In genomic region chr2:192159215-192159614, GRCh38 we compare ENCODE assay signal across 21 cellular contexts. TPM values are rescaled to one million over a fixed set of nuclear protein-coding genes. Genes with fewer than 3 reads are reported as not detected.
A peak's percentile ranks its signal among the peaks of the same experiment; 100 is the strongest.
DNase-seq lines count a peak whose midpoint lies in the region; ATAC-seq, FAIRE-seq and TF ChIP-seq lines count a peak whose summit lies in the region.
"Had no signal": no experiment of that assay in that cellular context is flagged by ENCODE, and none has a peak within 500 bp of the region (broad histone marks: within the 10 kb centered on the region; RNA-seq: fewer than 3 reads in every experiment).

No MANE protein-coding gene starts in this region.

- H3K9me3 Mint-ChIP-seq in activated T-cell treated with anti-CD3 and anti-CD28 coated beads, Interleukin-2, amount 50 U/mL, for 4 hours: no peaks in the 10 kb centered on the region
- H3K9me3 Mint-ChIP-seq: CD4-positive, CD25-positive, alpha-beta regulatory T cell had no signal

- H3K4me1 ChIP-seq in SK-N-SH (ENCODE audit: control insufficient read depth in 1 of 2, insufficient read depth in 2 of 2, low read depth in 1 of 2, low read length in 1 of 2): no peaks in the 10 kb centered on the region

- no peaks in the 10 kb centered on the region for H3K9me2 ChIP-seq in SK-N-SH

- H3K9ac ChIP-seq in SK-N-SH: no peak overlapping the region

- no peak for FAIRE-seq in bronchial epithelial cell (lab: Jason Lieb, UNC)
- FAIRE-seq: G401.6, GM12892, GM19239, HTR-8/SVneo had no signal

- no peak overlapping the region for H2AFZ ChIP-seq in SK-N-SH (ENCODE audit: low read depth)

- TF ChIP-seq EP300 in SK-N-SH (IDR thresholded peaks at IDR 0.05; ENCODE audit: borderline replicate concordance in 1 of 2, low read depth in 1 of 2, low read length in 1 of 2): no peak

- no peaks in the 10 kb centered on the region for H4K20me1 ChIP-seq in SK-N-SH (ENCODE audit: insufficient read depth)

- no peak overlapping the region for H3K4me3 Mint-ChIP-seq in activated T-cell treated with anti-CD3 and anti-CD28 coated beads, Interleukin-2, amount 50 U/mL, for 4 hours
- H3K4me3 Mint-ChIP-seq: CD4-positive, CD25-positive, alpha-beta regulatory T cell had no signal

- peaks cover 10% of the 10 kb centered on the region for H3K4me1 Mint-ChIP-seq in activated T-cell treated with anti-CD3 and anti-CD28 coated beads, Interleukin-2, amount 50 U/mL, for 4 hours (ENCODE audit: low read depth)

- H3K36me3 ChIP-seq in bronchial epithelial cell (ENCODE audit: control insufficient read depth, insufficient read depth, low read length) (no peaks in the 10 kb centered on the region), SK-N-SH (replicated peaks in 1 of 2; ENCODE audit: control insufficient read depth in 1 of 2, insufficient read depth in 2 of 2, low read length in 1 of 2) (no peaks in the 10 kb centered on the region)

- POLR2A ChIA-PET in SK-N-SH (lab: Yijun Ruan, JAX): no interaction called here

- WGBS in SK-N-SH (ENCODE audit: low lambda C conversion rate): 77% methylated on average over 2 of the region's 2 CpGs

- H3K9me3 ChIP-seq in SK-N-SH: no peaks in the 10 kb centered on the region

- H3K79me2 ChIP-seq in SK-N-SH (ENCODE audit: insufficient read depth): no peaks in the 10 kb centered on the region

- ATAC-seq in activated T-cell treated with anti-CD3 and anti-CD28 coated beads, Interleukin-2, amount 50 U/mL, for 4 hours: peak; percentile 30 to 52
- ATAC-seq in HG02623 (IDR thresholded peaks at IDR 0.05; ENCODE audit: unreplicated experiment) (no peak), GM18873 (IDR thresholded peaks at IDR 0.05; ENCODE audit: low FRiP score, unreplicated experiment) (no peak)
- ATAC-seq: HCT116, Panc1 had no signal

- H3K27me3 Mint-ChIP-seq in activated T-cell treated with anti-CD3 and anti-CD28 coated beads, Interleukin-2, amount 50 U/mL, for 4 hours (ENCODE audit: low read depth): peaks cover 5% of the 10 kb centered on the region

- CTCF ChIA-PET in SK-N-SH (lab: Yijun Ruan, JAX): interaction anchor here (1.9 to 5.0 kb wide), 2 partner anchors 347 to 604 kb away, joined by 4 to 306 read pairs; no protein-coding TSS in a partner anchor

- H3K4me3 ChIP-seq in bronchial epithelial cell (ENCODE audit: low read depth, low read length): no peak overlapping the region
- no peak overlapping the region for H3K4me3 ChIP-seq in SK-N-SH (ENCODE audit: low read depth in 2 of 2, low read length in 1 of 2)

- H3K36me3 Mint-ChIP-seq in activated T-cell treated with anti-CD3 and anti-CD28 coated beads, Interleukin-2, amount 50 U/mL, for 4 hours (ENCODE audit: insufficient read depth): no peaks in the 10 kb centered on the region
- H3K36me3 Mint-ChIP-seq: CD4-positive, CD25-positive, alpha-beta regulatory T cell had no signal

- no peak for TF ChIP-seq CTCF in bronchial epithelial cell (IDR thresholded peaks at IDR 0.05; ENCODE audit: insufficient read depth, low read length, severe bottlenecking)
- no peak for TF ChIP-seq CTCF in SK-N-SH (IDR thresholded peaks at IDR 0.05)

- H3K27ac ChIP-seq in SK-N-SH (ENCODE audit: low read depth in 2 of 2, low read length in 1 of 2): no peak overlapping the region

- no peaks in the 10 kb centered on the region for H3K27me3 ChIP-seq in bronchial epithelial cell (ENCODE audit: control insufficient read depth, insufficient read depth, low read length)
- no peaks in the 10 kb centered on the region for H3K27me3 ChIP-seq in SK-N-SH (ENCODE audit: insufficient read depth)

- TF ChIP-seq RAD21 in SK-N-SH (IDR thresholded peaks at IDR 0.05; ENCODE audit: low read length): no peak

- no peak overlapping the region for H3K4me2 ChIP-seq in SK-N-SH

- H3F3A ChIP-seq in SK-N-SH (replicated peaks; ENCODE audit: insufficient read depth): no peaks in the 10 kb centered on the region

- DNase-seq in activated T-cell treated with anti-CD3 and anti-CD28 coated beads, Interleukin-2, amount 50 U/mL, for 4 hours: no peak
- DNase-seq in activated T-cell treated with anti-CD3 and anti-CD28 coated beads, Interleukin-2, amount 50 U/mL, for 1 hour: no peak
- DNase-seq in OCI-M1 (lab: John Stamatoyannopoulos, UW): peak; percentile 41
- DNase-seq in bronchial epithelial cell (ENCODE audit: low read depth): peak; percentile 28
- DNase-seq in inferior parietal cortex (ENCODE audit: extremely low spot score): no peak
- no peak for DNase-seq in SK-N-SH
- DNase-seq: AML-193, DMS53, NCI-H146, NCI-H2107, NCI-H345, SHP77 treated with DMSO at 0.1 percent for 48 hours had no signal

TF ChIP-seq in SK-N-SH, 30 proteins besides CTCF, POLR2A, EP300 and RAD21:
- TF ChIP-seq ELF1 (IDR thresholded peaks at IDR 0.05) (no peak), GABPA (IDR thresholded peaks at IDR 0.05; ENCODE audit: low read depth) (no peak), JUND (IDR thresholded peaks at IDR 0.05) (no peak), CHD2 (IDR thresholded peaks at IDR 0.05; ENCODE audit: low read length, partially characterized antibody) (no peak), IRF3 (IDR thresholded peaks at IDR 0.05; ENCODE audit: low read depth, low read length) (no peak), SIN3A (IDR thresholded peaks at IDR 0.05; ENCODE audit: borderline replicate concordance, low read depth, low read length) (no peak), REST (IDR thresholded peaks at IDR 0.05; ENCODE audit: low read depth, low read length) (no peak), TAF1 (IDR thresholded peaks at IDR 0.05; ENCODE audit: borderline replicate concordance, low read depth, low read length) (no peak), RFX5 (IDR thresholded peaks at IDR 0.05; ENCODE audit: low read length) (no peak)
- TF ChIP-seq, protein P1, sequence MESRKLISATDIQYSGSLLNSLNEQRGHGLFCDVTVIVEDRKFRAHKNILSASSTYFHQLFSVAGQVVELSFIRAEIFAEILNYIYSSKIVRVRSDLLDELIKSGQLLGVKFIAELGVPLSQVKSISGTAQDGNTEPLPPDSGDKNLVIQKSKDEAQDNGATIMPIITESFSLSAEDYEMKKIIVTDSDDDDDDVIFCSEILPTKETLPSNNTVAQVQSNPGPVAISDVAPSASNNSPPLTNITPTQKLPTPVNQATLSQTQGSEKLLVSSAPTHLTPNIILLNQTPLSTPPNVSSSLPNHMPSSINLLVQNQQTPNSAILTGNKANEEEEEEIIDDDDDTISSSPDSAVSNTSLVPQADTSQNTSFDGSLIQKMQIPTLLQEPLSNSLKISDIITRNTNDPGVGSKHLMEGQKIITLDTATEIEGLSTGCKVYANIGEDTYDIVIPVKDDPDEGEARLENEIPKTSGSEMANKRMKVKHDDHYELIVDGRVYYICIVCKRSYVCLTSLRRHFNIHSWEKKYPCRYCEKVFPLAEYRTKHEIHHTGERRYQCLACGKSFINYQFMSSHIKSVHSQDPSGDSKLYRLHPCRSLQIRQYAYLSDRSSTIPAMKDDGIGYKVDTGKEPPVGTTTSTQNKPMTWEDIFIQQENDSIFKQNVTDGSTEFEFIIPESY (IDR thresholded peaks at IDR 0.05; ENCODE audit: borderline replicate concordance, low read depth): no peak
- TF ChIP-seq, protein P2, sequence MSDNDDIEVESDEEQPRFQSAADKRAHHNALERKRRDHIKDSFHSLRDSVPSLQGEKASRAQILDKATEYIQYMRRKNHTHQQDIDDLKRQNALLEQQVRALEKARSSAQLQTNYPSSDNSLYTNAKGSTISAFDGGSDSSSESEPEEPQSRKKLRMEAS (IDR thresholded peaks at IDR 0.05; ENCODE audit: low read depth): no peak

RNA-seq across cellular contexts. Expression of gene TMEFF2, which starts 35.5 kb away (rescaled TPM):
- total RNA-seq in activated T-cell treated with anti-CD3 and anti-CD28 coated beads, Interleukin-2, amount 50 U/mL, for 4 hours: not detected
- total RNA-seq in bronchial epithelial cell: not detected in 2 replicates
- 5.4 and 5.8 TPM in 2 replicates for polyA plus RNA-seq in SK-N-SH (2012; rRNA removed)
- polyA plus RNA-seq in SK-N-SH (2012; cell fraction: cytosol; rRNA removed): 6.8 and 7.0 TPM in 2 replicates
- polyA plus RNA-seq in SK-N-SH (2012; cell fraction: nucleus; rRNA removed): 2.1 and 2.9 TPM in 2 replicates
- total RNA-seq: CD4-positive, CD25-positive, alpha-beta regulatory T cell had no signal
- polyA plus RNA-seq: CD4-positive, CD25-positive, alpha-beta regulatory T cell had no signal

Comparison
In these comparisons a context has a peak if more than half of its experiments do, and no peak if none do; other contexts are left out.
1. ATAC-seq: peak in activated T-cell treated with anti-CD3 and anti-CD28 coated beads, Interleukin-2, amount 50 U/mL, for 4 hours (2 of 2); none in HG02623 (single experiment) and GM18873 (single experiment).
2. DNase-seq: peak in OCI-M1 (single experiment) and bronchial epithelial cell (single experiment); none in activated T-cell treated with anti-CD3 and anti-CD28 coated beads, Interleukin-2, amount 50 U/mL, for 4 hours (single experiment), activated T-cell treated with anti-CD3 and anti-CD28 coated beads, Interleukin-2, amount 50 U/mL, for 1 hour (single experiment), inferior parietal cortex (single experiment) and SK-N-SH (single experiment).